In the genomic region with DNA sequence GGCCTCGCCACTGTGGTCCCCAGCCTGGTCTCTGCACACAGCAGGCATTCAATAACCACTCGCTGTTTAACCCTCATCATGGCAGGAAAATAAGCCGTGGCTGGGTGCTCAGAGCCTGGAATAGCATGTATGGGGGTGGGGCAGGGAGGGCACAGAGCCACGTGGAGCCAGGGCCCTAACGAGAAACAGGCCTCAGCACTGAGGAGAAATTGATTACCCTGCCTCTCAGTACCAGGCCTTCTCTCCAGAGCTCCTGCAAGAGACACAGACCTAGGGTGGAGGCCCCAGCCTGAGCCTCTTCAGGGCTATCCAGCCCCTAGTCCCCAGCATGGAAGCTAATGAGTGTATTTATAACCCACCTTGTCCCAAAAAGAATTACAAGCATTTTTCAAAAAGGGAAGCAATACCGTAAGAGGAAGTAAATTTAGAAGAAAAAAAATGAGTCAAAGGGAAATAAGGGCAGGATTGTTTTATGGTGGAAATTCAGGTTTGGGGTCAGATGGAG, we compare ENCODE assay signal across 10 cellular contexts.
DNase-seq lines count a peak whose midpoint lies in the region; ATAC-seq lines count a peak whose summit lies in the region.
"Had no signal": no experiment of that assay in that cellular context is flagged by ENCODE, and none has a peak within 500 bp of the region (broad histone marks: within the 10 kb centered on the region; RNA-seq: fewer than 3 reads in every experiment).

No MANE protein-coding gene starts in this region.

- peaks cover 3% of the 10 kb centered on the region for H3K9me3 Mint-ChIP-seq in activated CD8-positive, alpha-beta memory T cell treated with anti-CD3 and anti-CD28 coated beads, Interleukin-2, amount 10 ng/mL, durations not matched to agents 7 days and 5 days (ENCODE audit: low read depth)

- H3K27ac ChIP-seq in angular gyrus (ENCODE audit: low read depth, low read length), result peak overlapping the region; percentile 98

- H3K27ac Mint-ChIP-seq in activated CD8-positive, alpha-beta memory T cell treated with anti-CD3 and anti-CD28 coated beads, Interleukin-2, amount 10 ng/mL, durations not matched to agents 7 days and 5 days, result no peak overlapping the region
- H3K27ac Mint-ChIP-seq: T-helper 2 cell treated with Interferon-gamma antibody and Interleukin-4, amounts not matched to agents 5 μg/mL and 100 μg/mL, for 36 hours had no signal

- H3K27me3 Mint-ChIP-seq in activated CD8-positive, alpha-beta memory T cell treated with anti-CD3 and anti-CD28 coated beads, Interleukin-2, amount 10 ng/mL, durations not matched to agents 7 days and 5 days, result peaks cover 10% of the 10 kb centered on the region
- H3K27me3 Mint-ChIP-seq: IgD-negative memory B cell had no signal

- H3K36me3 Mint-ChIP-seq in activated CD8-positive, alpha-beta memory T cell treated with anti-CD3 and anti-CD28 coated beads, Interleukin-2, amount 10 ng/mL, durations not matched to agents 7 days and 5 days, result no peaks in the 10 kb centered on the region
- H3K36me3 Mint-ChIP-seq: IgD-negative memory B cell had no signal

- H3K4me1 Mint-ChIP-seq in activated CD8-positive, alpha-beta memory T cell treated with anti-CD3 and anti-CD28 coated beads, Interleukin-2, amount 10 ng/mL, durations not matched to agents 7 days and 5 days, result peaks cover 4% of the 10 kb centered on the region

- peak; percentile 31 for ATAC-seq in GM19023 (IDR thresholded peaks at IDR 0.05; ENCODE audit: unreplicated experiment)
- peak; percentile 22 for ATAC-seq in HG03064 (IDR thresholded peaks at IDR 0.05; ENCODE audit: low read depth, unreplicated experiment)
- peak; percentile 55 for ATAC-seq in sciatic nerve
- no peak for ATAC-seq in activated CD8-positive, alpha-beta memory T cell treated with anti-CD3 and anti-CD28 coated beads, Interleukin-2, amount 10 ng/mL, durations not matched to agents 7 days and 5 days

- CTCF ChIA-PET in activated CD8-positive, alpha-beta memory T cell treated with anti-CD3 and anti-CD28 coated beads, Interleukin-2, amount 10 ng/mL, durations not matched to agents 7 days and 5 days (lab: Charles Lee), result interaction anchor here (0.8 to 1.6 kb wide), 3 partner anchors 119 to 161 kb away, joined by 3 to 4 read pairs (median 3); no protein-coding TSS in a partner anchor

- no peak for DNase-seq in sciatic nerve (ENCODE audit: low spot score)
- no peak for DNase-seq in activated CD8-positive, alpha-beta memory T cell treated with anti-CD3 and anti-CD28 coated beads, Interleukin-2, amount 10 ng/mL, durations not matched to agents 7 days and 5 days
- no peak for DNase-seq in posterior vena cava (ENCODE audit: low spot score)
- DNase-seq in NCI-H1092 (lab: John Stamatoyannopoulos, UW), result no peak
- no peak for DNase-seq in activated CD4-positive, alpha-beta T cell treated with anti-CD3 and anti-CD28 coated beads for 1 hour

- intact Hi-C loops in sciatic nerve (cut with DNase I) (no loop called here), posterior vena cava (cut with DNase I) (no loop called here)

- no peak overlapping the region for H3K4me3 Mint-ChIP-seq in activated CD8-positive, alpha-beta memory T cell treated with anti-CD3 and anti-CD28 coated beads, Interleukin-2, amount 10 ng/mL, durations not matched to agents 7 days and 5 days
- H3K4me3 Mint-ChIP-seq: T-helper 2 cell treated with Interferon-gamma antibody and Interleukin-4, amounts not matched to agents 5 μg/mL and 100 μg/mL, for 36 hours had no signal
